ENCODE assay signal across 24 cellular contexts in genomic region chr1:87973901-87974300, GRCh38.
"Had no signal": no experiment of that assay in that cellular context is flagged by ENCODE, and none has a peak within 500 bp of the region (broad histone marks: within the 10 kb centered on the region; RNA-seq: fewer than 3 reads in every experiment).

No MANE protein-coding gene starts in this region.

- H3K9me3 Mint-ChIP-seq: dendritic cell treated with granulocyte-macrophage colony-stimulating factor and Interleukin-4, amounts not matched to agents 40 ng/mL and 50 ng/mL, for 4 days; memory B cell; natural killer cell; stimulated activated effector memory CD8-positive, alpha-beta T cell treated with anti-CD3 and anti-CD28 coated beads, Interleukin-12 subunit alpha, Interleukin-12 subunit beta, amount 100 ng/mL, for 72 hours had no signal

- ATAC-seq: foreskin keratinocyte; gastroesophageal sphincter; heart left ventricle; left lobe of liver; natural killer cell; sciatic nerve; stimulated activated effector memory CD8-positive, alpha-beta T cell treated with anti-CD3 and anti-CD28 coated beads, Interleukin-12 subunit alpha, Interleukin-12 subunit beta, amount 100 ng/mL, for 72 hours had no signal

- H3K27me3 ChIP-seq: colonic mucosa, esophagus muscularis mucosa, foreskin keratinocyte, gastroesophageal sphincter, heart left ventricle, right atrium auricular region, tibial nerve, vagina had no signal

- H3K27ac Mint-ChIP-seq: dendritic cell treated with granulocyte-macrophage colony-stimulating factor and Interleukin-4, amounts not matched to agents 40 ng/mL and 50 ng/mL, for 4 days; memory B cell; natural killer cell; stimulated activated effector memory CD8-positive, alpha-beta T cell treated with anti-CD3 and anti-CD28 coated beads, Interleukin-12 subunit alpha, Interleukin-12 subunit beta, amount 100 ng/mL, for 72 hours had no signal

- H3K36me3 Mint-ChIP-seq: memory B cell; natural killer cell; stimulated activated effector memory CD8-positive, alpha-beta T cell treated with anti-CD3 and anti-CD28 coated beads, Interleukin-12 subunit alpha, Interleukin-12 subunit beta, amount 100 ng/mL, for 72 hours had no signal

- DNase-seq: colonic mucosa; effector memory CD4-positive, alpha-beta T cell; foreskin keratinocyte; heart left ventricle; hippocampal formation; kidney; natural killer cell; nucleus accumbens; stimulated activated CD4-positive, alpha-beta T cell treated with anti-CD3 and anti-CD28 coated beads, Interleukin-2, amount 100 ng/mL, for 24 hours; stimulated activated CD4-positive, alpha-beta T cell treated with anti-CD3 and anti-CD28 coated beads, Interleukin-4, amount 100 ng/mL, for 24 hours; stimulated activated naive CD4-positive, alpha-beta T cell treated with Interleukin-2 at 50 U/mL for 16 hours had no signal

- H3K36me3 ChIP-seq: colonic mucosa, esophagus muscularis mucosa, gastroesophageal sphincter, heart left ventricle, prostate gland, right atrium auricular region, thoracic aorta, tibial nerve, vagina had no signal

- H3K27me3 Mint-ChIP-seq: dendritic cell treated with granulocyte-macrophage colony-stimulating factor and Interleukin-4, amounts not matched to agents 40 ng/mL and 50 ng/mL, for 4 days; memory B cell had no signal

- H3K9me3 ChIP-seq: colonic mucosa, esophagus muscularis mucosa, gastroesophageal sphincter, heart left ventricle, prostate gland, right atrium auricular region, thoracic aorta, tibial nerve, vagina had no signal

- H3K4me1 Mint-ChIP-seq: memory B cell; natural killer cell; stimulated activated effector memory CD8-positive, alpha-beta T cell treated with anti-CD3 and anti-CD28 coated beads, Interleukin-12 subunit alpha, Interleukin-12 subunit beta, amount 100 ng/mL, for 72 hours had no signal

- H3K4me3 Mint-ChIP-seq: dendritic cell treated with granulocyte-macrophage colony-stimulating factor and Interleukin-4, amounts not matched to agents 40 ng/mL and 50 ng/mL, for 4 days; memory B cell; natural killer cell; stimulated activated effector memory CD8-positive, alpha-beta T cell treated with anti-CD3 and anti-CD28 coated beads, Interleukin-12 subunit alpha, Interleukin-12 subunit beta, amount 100 ng/mL, for 72 hours had no signal

- H3K27ac ChIP-seq: colonic mucosa, esophagus muscularis mucosa, foreskin keratinocyte, gastroesophageal sphincter, heart left ventricle, prostate gland, right atrium auricular region, thoracic aorta, tibial nerve, vagina had no signal

- H3K4me3 ChIP-seq: colonic mucosa, esophagus muscularis mucosa, gastroesophageal sphincter, heart left ventricle, lung, prostate gland, right atrium auricular region, thoracic aorta, tibial nerve, vagina had no signal

- H3K4me1 ChIP-seq: colonic mucosa, prostate gland, right atrium auricular region had no signal
